8 cellular contexts compared by ENCODE assay signal in the genomic region with DNA sequence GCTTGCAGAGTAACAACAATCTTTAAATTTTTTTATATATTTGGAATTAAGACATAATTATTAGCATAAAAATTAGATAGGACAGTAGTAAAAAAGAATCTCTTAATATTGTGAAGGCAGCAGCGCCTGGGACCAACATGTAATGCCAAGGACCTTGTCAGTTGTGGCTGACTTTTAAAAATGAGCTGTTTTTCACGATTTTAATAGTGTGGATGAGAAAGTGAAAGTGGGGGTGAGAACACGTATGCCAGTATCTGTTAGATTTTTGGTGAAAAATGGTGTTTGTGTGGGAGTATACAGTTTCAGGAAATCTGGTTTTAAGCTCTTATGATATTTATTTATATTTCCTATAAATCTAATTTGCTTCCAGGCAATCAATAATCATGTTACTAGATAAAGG.
DNase-seq lines count a peak whose midpoint lies in the region; ATAC-seq and TF ChIP-seq lines count a peak whose summit lies in the region.

No MANE protein-coding gene starts in this region.

- peak overlapping the region; percentile 51 for H3K4me3 ChIP-seq in fibroblast of villous mesenchyme (ENCODE audit: low read depth, low read length)
- peak overlapping the region; percentile 24 to 45 (median 32) for H3K4me3 ChIP-seq in stomach

- 11 to 16% (median 14%) methylated on average over 3 of the region's 3 CpGs for WGBS in stomach, 5 donors

- H3K27ac ChIP-seq in stomach = peak overlapping the region; percentile 28 to 88 (median 78)

- no peaks in the 10 kb centered on the region for H3K36me3 ChIP-seq in stomach

- TF ChIP-seq CTCF in fibroblast of villous mesenchyme (IDR thresholded peaks at IDR 0.05; ENCODE audit: insufficient read depth, low read depth, low read length) (no peak), stomach (IDR thresholded peaks at IDR 0.05) (no peak)

- DNase-seq in NCI-H1694 treated with DMSO at 0.1 percent for 48 hours (lab: John Stamatoyannopoulos, UW) = peak; percentile 10
- DNase-seq in NCI-H1694 (lab: John Stamatoyannopoulos, UW) = no peak
- peak; percentile 15 for DNase-seq in RPMI7951 (ENCODE audit: low read depth)
- DNase-seq in fibroblast of villous mesenchyme (ENCODE audit: low read depth) = peak; percentile 42
- no peak for DNase-seq in stomach
- DNase-seq in DMS153 (lab: John Stamatoyannopoulos, UW) = no peak

- ATAC-seq in GM18873 (IDR thresholded peaks at IDR 0.05; ENCODE audit: low FRiP score, unreplicated experiment) = no peak
- no peak for ATAC-seq in HG02798 (IDR thresholded peaks at IDR 0.05; ENCODE audit: poor library complexity, unreplicated experiment)

- intact Hi-C loops in stomach (cut with DNase I; ENCODE audit: low total_unique reads) = no loop called here

- H3K4me1 ChIP-seq in stomach = peaks cover 0 to 45% (median 18%) of the 10 kb centered on the region in 4 donors

- TF ChIP-seq EP300 in stomach (IDR thresholded peaks at IDR 0.05) = no peak

- TF ChIP-seq POLR2A in stomach (IDR thresholded peaks at IDR 0.05) = no peak

- no peaks in the 10 kb centered on the region for H3K27me3 ChIP-seq in stomach

- H3K9me3 ChIP-seq in stomach = no peaks in the 10 kb centered on the region

Comparison
In these comparisons a context has a peak if more than half of its experiments do, and no peak if none do; other contexts are left out.
1. DNase-seq: peak in NCI-H1694 treated with DMSO at 0.1 percent for 48 hours (single experiment), RPMI7951 (single experiment) and fibroblast of villous mesenchyme (single experiment); none in NCI-H1694 (single experiment), stomach (single experiment) and DMS153 (single experiment).